Comparison of ENCODE assay signal across 21 cellular contexts in genomic region chr17:8131844-8132441, GRCh38. TPM values are rescaled to one million over a fixed set of nuclear protein-coding genes. Genes with fewer than 3 reads are reported as not detected.
DNase-seq lines count a peak whose midpoint lies in the region; ATAC-seq, FAIRE-seq and TF ChIP-seq lines count a peak whose summit lies in the region.
"Had no signal": no experiment of that assay in that cellular context is flagged by ENCODE, and none has a peak within 500 bp of the region (broad histone marks: within the 10 kb centered on the region; RNA-seq: fewer than 3 reads in every experiment).

No MANE protein-coding gene starts in this region.

- no peaks in the 10 kb centered on the region for H3K36me3 Mint-ChIP-seq in activated CD4-positive, alpha-beta T cell treated with anti-CD3 and anti-CD28 coated beads for 36 hours (ENCODE audit: low read depth)

- ATAC-seq in activated CD4-positive, alpha-beta T cell treated with anti-CD3 and anti-CD28 coated beads for 36 hours: peak; percentile 78
- ATAC-seq: left colon had no signal

- H3K79me2 ChIP-seq in H1 (ENCODE audit: control insufficient read depth in 1 of 2, insufficient read depth in 2 of 2, low read length in 2 of 2): no peaks in the 10 kb centered on the region

- no peak overlapping the region for H2BK5ac ChIP-seq in H1 (ENCODE audit: low read depth, low read length)

- FAIRE-seq in H1 (lab: Jason Lieb, UNC): no peak

- H3K9me3 Mint-ChIP-seq in activated CD4-positive, alpha-beta T cell treated with anti-CD3 and anti-CD28 coated beads for 36 hours (ENCODE audit: low read depth): no peaks in the 10 kb centered on the region
- H3K9me3 Mint-ChIP-seq: CD4-positive, alpha-beta T cell had no signal

- H4K8ac ChIP-seq in H1 (ENCODE audit: extremely low read depth, insufficient read depth, low read length): no peak overlapping the region

- no peak overlapping the region for H3K27ac ChIP-seq in H1 (ENCODE audit: low read depth, low read length)
- H3K27ac ChIP-seq: ovary, skin epidermis, stomach, uterus had no signal

- H3K23ac ChIP-seq in H1 (ENCODE audit: insufficient read length): no peak overlapping the region

- no peak overlapping the region for H3K4me3 ChIP-seq in H1 (ENCODE audit: extremely low read depth in 1 of 4, insufficient read depth in 2 of 4, low read depth in 3 of 4, low read length in 4 of 4)
- H3K4me3 ChIP-seq: ovary, skin epidermis, stomach, uterus had no signal

- H3K56ac ChIP-seq in H1 (replicated peaks; ENCODE audit: insufficient read length, low read depth, low read length): no peak overlapping the region

- no peak overlapping the region for H4K91ac ChIP-seq in H1 (replicated peaks; ENCODE audit: insufficient read length, low read length)

- H3K27me3 ChIP-seq in H1 (replicated peaks in 1 of 4; ENCODE audit: control insufficient read depth in 3 of 4, extremely low read depth in 1 of 4, insufficient read depth in 3 of 4, low read length in 3 of 4): peaks cover 0 to 17% (median 14%) of the 10 kb centered on the region in 4 experiments; a peak in 6 of 7 replicates
- H3K27me3 ChIP-seq: ovary, uterus had no signal

- H2BK15ac ChIP-seq in H1 (ENCODE audit: low read length): no peak overlapping the region

- no peak overlapping the region for H3K4ac ChIP-seq in H1 (replicated peaks; ENCODE audit: insufficient read length, low read depth, low read length)

- no peaks in the 10 kb centered on the region for H3K36me3 ChIP-seq in H1 (ENCODE audit: control insufficient read depth in 2 of 4, insufficient read depth in 4 of 4, low read length in 3 of 4)
- H3K36me3 ChIP-seq: ovary, stomach, uterus had no signal

- H3K4me2 ChIP-seq in H1 (ENCODE audit: insufficient read depth in 1 of 2, low read depth in 2 of 2, low read length in 2 of 2): no peak overlapping the region

- no peaks in the 10 kb centered on the region for H4K20me1 ChIP-seq in H1 (replicated peaks in 1 of 2; ENCODE audit: control insufficient read depth in 1 of 2, insufficient read depth in 2 of 2, low read length in 2 of 2)

- POLR2A ChIA-PET in activated CD4-positive, alpha-beta T cell treated with anti-CD3 and anti-CD28 coated beads for 36 hours (lab: Charles Lee): interaction anchor here (0.7 to 0.9 kb wide), 2 partner anchors 16 to 41 kb away, joined by 3 read pairs; no protein-coding TSS in a partner anchor
- POLR2A ChIA-PET in H1 (lab: Charles Lee; ENCODE audit: partially characterized antibody): interaction anchor here (0.6 to 10.3 kb wide), 6 partner anchors 9 to 843 kb away, joined by 3 to 76 read pairs (median 18); partner anchors contain the start of gene HES7

- no peak for TF ChIP-seq CTCF in H1 (IDR thresholded peaks at IDR 0.05; ENCODE audit: control extremely low read depth in 1 of 3, insufficient read depth in 1 of 3, low read depth in 1 of 3, low read length in 3 of 3)

- TF ChIP-seq EP300 in H1 (IDR thresholded peaks at IDR 0.05; ENCODE audit: borderline replicate concordance in 1 of 2, low read depth in 2 of 2, low read length in 2 of 2): no peak

- no peak overlapping the region for H4K5ac ChIP-seq in H1 (ENCODE audit: insufficient read length, low read depth, low read length)

- H2BK120ac ChIP-seq in H1 (replicated peaks; ENCODE audit: low read depth, low read length): no peak overlapping the region

- no peak overlapping the region for H3K14ac ChIP-seq in H1 (ENCODE audit: insufficient read length)

- H2BK20ac ChIP-seq in H1 (ENCODE audit: low read length): no peak overlapping the region

- no peak overlapping the region for H3K9ac ChIP-seq in H1 (replicated peaks in 1 of 4; ENCODE audit: extremely low read depth in 1 of 4, low read depth in 3 of 4, low read length in 3 of 4)

- no peaks in the 10 kb centered on the region for H3K79me1 ChIP-seq in H1 (ENCODE audit: low read depth, low read length)

- H3K4me1 Mint-ChIP-seq in activated CD4-positive, alpha-beta T cell treated with anti-CD3 and anti-CD28 coated beads for 36 hours: peaks cover 7% of the 10 kb centered on the region

- H2AFZ ChIP-seq in H1 (ENCODE audit: low read length): no peak overlapping the region

- WGBS in H1 (ENCODE audit: extremely low coverage in 1 of 2, insufficient coverage in 1 of 2, insufficient read length in 1 of 2, insufficient replicate concordance in 2 of 2, low coverage in 1 of 2, low lambda C conversion rate in 2 of 2, missing lambda C conversion rate in 1 of 2), 2 experiments: 85% methylated on average over 3 of the region's 3 CpGs; no CpG with 5 or more reads in 1 of the 2 experiments

- intact Hi-C loops in activated CD4-positive, alpha-beta T cell treated with anti-CD3 and anti-CD28 coated beads for 36 hours (cut with DNase I, micrococcal nuclease): no loop called here

- no peak overlapping the region for H2BK12ac ChIP-seq in H1 (ENCODE audit: low read depth, low read length)

- H3K27me3 Mint-ChIP-seq in activated CD4-positive, alpha-beta T cell treated with anti-CD3 and anti-CD28 coated beads for 36 hours: peaks cover 2% of the 10 kb centered on the region
- H3K27me3 Mint-ChIP-seq: CD4-positive, alpha-beta T cell had no signal

- H3K4me1 ChIP-seq in H1 (replicated peaks in 1 of 4; ENCODE audit: control insufficient read depth in 3 of 4, insufficient read depth in 4 of 4, low read length in 3 of 4): peaks cover 0 to 14% (median 8%) of the 10 kb centered on the region in 4 experiments; a peak in 6 of 7 replicates
- H3K4me1 ChIP-seq: uterus had no signal

- H3K4me3 Mint-ChIP-seq in activated CD4-positive, alpha-beta T cell treated with anti-CD3 and anti-CD28 coated beads for 36 hours: no peak overlapping the region
- H3K4me3 Mint-ChIP-seq: CD4-positive, alpha-beta T cell had no signal

- H3K27ac Mint-ChIP-seq in activated CD4-positive, alpha-beta T cell treated with anti-CD3 and anti-CD28 coated beads for 36 hours: no peak overlapping the region
- H3K27ac Mint-ChIP-seq: CD4-positive, alpha-beta T cell had no signal

- no peak for TF ChIP-seq POLR2A in H1 (IDR thresholded peaks at IDR 0.05; ENCODE audit: control extremely low read depth in 1 of 2, low read depth in 2 of 2, low read length in 2 of 2)

- H2AK5ac ChIP-seq in H1 (ENCODE audit: low read depth, low read length): 0 out of 2 replicates have a peak overlapping the region, but pooled peaks have one; percentile 39

- H3K18ac ChIP-seq in H1 (ENCODE audit: extremely low read depth, low read length): no peak overlapping the region

- H3K23me2 ChIP-seq in H1 (ENCODE audit: low read depth, low read length): peaks cover 3% of the 10 kb centered on the region

- no peak for TF ChIP-seq RAD21 in H1 (IDR thresholded peaks at IDR 0.05 in 1 of 2, conservative IDR thresholded peaks at IDR 0.05 in 1 of 2; ENCODE audit: low read depth in 2 of 2, low read length in 2 of 2)

- no peak for DNase-seq in activated CD4-positive, alpha-beta T cell treated with anti-CD3 and anti-CD28 coated beads for 36 hours
- DNase-seq in activated CD4-positive, alpha-beta T cell treated with anti-CD3 and anti-CD28 coated beads for 1 hour: no peak
- DNase-seq in HCEC 1CT (peak; percentile 43), H1 (ENCODE audit: low read depth in 1 of 2, low spot score in 2 of 2) (no peak), epidermal melanocyte (ENCODE audit: insufficient read length, low spot score) (no peak), T-helper 2 cell (no peak)
- DNase-seq: 8988T; activated CD4-positive, alpha-beta T cell treated with anti-CD3 and anti-CD28 coated beads for 48 hours; activated gamma-delta T cell; CD4-positive, alpha-beta T cell; hippocampal formation; left colon; MV-4-11; NCI-H774; ovary; RPMI8226; stomach; uterus had no signal

- CTCF ChIA-PET in activated CD4-positive, alpha-beta T cell treated with anti-CD3 and anti-CD28 coated beads for 36 hours (lab: Charles Lee): interaction anchor here (0.6 to 2.3 kb wide), 3 partner anchors 10 to 445 kb away, joined by 5 to 8 read pairs (median 6); partner anchors contain the start of gene TP53
- CTCF ChIA-PET in H1 (lab: Charles Lee; ENCODE audit: partially characterized antibody): interaction anchor here (0.7 to 2.4 kb wide), 8 partner anchors 10 to 96 kb away, joined by 3 to 10 read pairs (median 6); no protein-coding TSS in a partner anchor

- H3K9me3 ChIP-seq in H1 (ENCODE audit: insufficient read depth in 2 of 2, low read depth in 1 of 2, low read length in 1 of 2): no peaks in the 10 kb centered on the region
- H3K9me3 ChIP-seq: ovary, stomach, uterus had no signal

RNA-seq across cellular contexts. Expression of gene HES7, which starts 8.0 kb away (rescaled TPM):
- 1 to 10 TPM; 2.4 to 3.2 TPM for total RNA-seq in activated CD4-positive, alpha-beta T cell treated with anti-CD3 and anti-CD28 coated beads for 36 hours
- total RNA-seq in H1 (2021; fragmentation: NEBNext Ultra II Directional; extraction: Animal tissue kit (Norgen Biotek cat#: 25700)): 0.32 and 0.69 TPM in 2 replicates
- 0.20 and 0.55 TPM in 2 replicates for polyA plus RNA-seq in H1 (2011; rRNA removed)
- 0.30 TPM for polyA plus RNA-seq in H1 (2011; cell fraction: cytosol; rRNA removed)
- 1.2 TPM for polyA plus RNA-seq in H1 (2011; cell fraction: nucleus; rRNA removed)
- 0.23 to 0.66 TPM (median 0.48 TPM) in 4 replicates for polyA plus RNA-seq in H1 (2012, experiment 1 of 2)
- 0.22 TPM for polyA plus RNA-seq in H1 (2012, experiment 2 of 2)
- polyA plus RNA-seq in H1 (2013, experiment 1 of 2): 0.41 TPM
- polyA plus RNA-seq in H1 (2013, experiment 2 of 2): 0.15 TPM
- polyA minus RNA-seq in H1 (2011; rRNA and poly(A)+ RNA removed): 0.09 TPM in 1 of 2 replicates, not detected in the other
- not detected for polyA minus RNA-seq in H1 (2011; cell fraction: cytosol; rRNA and poly(A)+ RNA removed)
- not detected for polyA minus RNA-seq in H1 (2011; cell fraction: nucleus; rRNA and poly(A)+ RNA removed)
- total RNA-seq: left colon, stomach had no signal

RNA-seq across cellular contexts. Expression of gene ALOXE3, which starts 13.6 kb away (rescaled TPM):
- total RNA-seq in activated CD4-positive, alpha-beta T cell treated with anti-CD3 and anti-CD28 coated beads for 36 hours: under 1 TPM; 0.27 to 0.28 TPM
- total RNA-seq in H1 (2021; fragmentation: NEBNext Ultra II Directional; extraction: Animal tissue kit (Norgen Biotek cat#: 25700)): not detected in 2 replicates
- 0.26 and 0.55 TPM in 2 replicates for polyA plus RNA-seq in H1 (2011; rRNA removed)
- polyA plus RNA-seq in H1 (2011; cell fraction: cytosol; rRNA removed): 0.17 TPM
- 0.40 TPM for polyA plus RNA-seq in H1 (2011; cell fraction: nucleus; rRNA removed)
- 0.17 to 0.50 TPM (median 0.31 TPM) in 4 replicates for polyA plus RNA-seq in H1 (2012, experiment 1 of 2)
- polyA plus RNA-seq in H1 (2012, experiment 2 of 2): 0.16 TPM
- 0.34 TPM for polyA plus RNA-seq in H1 (2013, experiment 1 of 2)
- 0.07 TPM for polyA plus RNA-seq in H1 (2013, experiment 2 of 2)
- polyA minus RNA-seq in H1 (2011; rRNA and poly(A)+ RNA removed): 0.09 and 0.27 TPM in 2 replicates
- not detected for polyA minus RNA-seq in H1 (2011; cell fraction: cytosol; rRNA and poly(A)+ RNA removed)
- not detected for polyA minus RNA-seq in H1 (2011; cell fraction: nucleus; rRNA and poly(A)+ RNA removed)
- total RNA-seq: dermis microvascular lymphatic vessel endothelial cell; left colon; ovary; stomach; T-helper 1 cell treated with Interleukin-12 subunit alpha and Interleukin-12 subunit beta and Interleukin-4 antibody, amounts not matched to agents 30 ng/mL and 1 ng/mL, for 36 hours had no signal

RNA-seq across cellular contexts. Expression of gene PER1, which starts 20.3 kb away (rescaled TPM):
- 10 to 100 TPM; 46.5 to 55.9 TPM for total RNA-seq in activated CD4-positive, alpha-beta T cell treated with anti-CD3 and anti-CD28 coated beads for 36 hours
- 38.0 and 39.9 TPM in 2 replicates for total RNA-seq in H1 (2021; fragmentation: NEBNext Ultra II Directional; extraction: Animal tissue kit (Norgen Biotek cat#: 25700))
- polyA plus RNA-seq in H1 (2011; rRNA removed): 9.6 and 17.3 TPM in 2 replicates
- polyA plus RNA-seq in H1 (2011; cell fraction: cytosol; rRNA removed): 5.5 TPM
- polyA plus RNA-seq in H1 (2011; cell fraction: nucleus; rRNA removed): 50.0 TPM
- polyA plus RNA-seq in H1 (2012, experiment 1 of 2): 17.3 to 26.6 TPM (median 24.0 TPM) in 4 replicates
- polyA plus RNA-seq in H1 (2012, experiment 2 of 2): 19.6 TPM
- polyA plus RNA-seq in H1 (2013, experiment 1 of 2): 14.4 TPM
- 14.0 TPM for polyA plus RNA-seq in H1 (2013, experiment 2 of 2)
- 17.2 and 17.7 TPM in 2 replicates for polyA minus RNA-seq in H1 (2011; rRNA and poly(A)+ RNA removed)
- polyA minus RNA-seq in H1 (2011; cell fraction: cytosol; rRNA and poly(A)+ RNA removed): 17.4 TPM
- 26.4 TPM for polyA minus RNA-seq in H1 (2011; cell fraction: nucleus; rRNA and poly(A)+ RNA removed)

RNA-seq across cellular contexts. Expression of gene VAMP2, which starts 30.8 kb away (rescaled TPM):
- 10 to 100 TPM; 26.7 to 27.8 TPM for total RNA-seq in activated CD4-positive, alpha-beta T cell treated with anti-CD3 and anti-CD28 coated beads for 36 hours
- total RNA-seq in H1 (2021; fragmentation: NEBNext Ultra II Directional; extraction: Animal tissue kit (Norgen Biotek cat#: 25700)): 19.0 and 20.5 TPM in 2 replicates
- 19.3 and 25.2 TPM in 2 replicates for polyA plus RNA-seq in H1 (2011; rRNA removed)
- 20.4 TPM for polyA plus RNA-seq in H1 (2011; cell fraction: cytosol; rRNA removed)
- polyA plus RNA-seq in H1 (2011; cell fraction: nucleus; rRNA removed): 33.7 TPM
- polyA plus RNA-seq in H1 (2012, experiment 1 of 2): 26.5 to 28.0 TPM (median 26.9 TPM) in 4 replicates
- 28.6 TPM for polyA plus RNA-seq in H1 (2012, experiment 2 of 2)
- polyA plus RNA-seq in H1 (2013, experiment 1 of 2): 27.3 TPM
- 25.2 TPM for polyA plus RNA-seq in H1 (2013, experiment 2 of 2)
- polyA minus RNA-seq in H1 (2011; rRNA and poly(A)+ RNA removed): 5.5 and 6.8 TPM in 2 replicates
- polyA minus RNA-seq in H1 (2011; cell fraction: cytosol; rRNA and poly(A)+ RNA removed): 5.7 TPM
- polyA minus RNA-seq in H1 (2011; cell fraction: nucleus; rRNA and poly(A)+ RNA removed): 16.5 TPM

RNA-seq across cellular contexts. Expression of gene TMEM107, which starts 44.2 kb away (rescaled TPM):
- total RNA-seq in activated CD4-positive, alpha-beta T cell treated with anti-CD3 and anti-CD28 coated beads for 36 hours: 10 to 100 TPM; 24.0 to 34.4 TPM
- 17.3 and 17.9 TPM in 2 replicates for total RNA-seq in H1 (2021; fragmentation: NEBNext Ultra II Directional; extraction: Animal tissue kit (Norgen Biotek cat#: 25700))
- 21.4 and 21.5 TPM in 2 replicates for polyA plus RNA-seq in H1 (2011; rRNA removed)
- polyA plus RNA-seq in H1 (2011; cell fraction: cytosol; rRNA removed): 16.0 TPM
- 16.9 TPM for polyA plus RNA-seq in H1 (2011; cell fraction: nucleus; rRNA removed)
- 8.9 to 12.0 TPM (median 9.6 TPM) in 4 replicates for polyA plus RNA-seq in H1 (2012, experiment 1 of 2)
- polyA plus RNA-seq in H1 (2012, experiment 2 of 2): 8.0 TPM
- polyA plus RNA-seq in H1 (2013, experiment 1 of 2): 9.6 TPM
- polyA plus RNA-seq in H1 (2013, experiment 2 of 2): 10.3 TPM
- polyA minus RNA-seq in H1 (2011; rRNA and poly(A)+ RNA removed): 37.4 and 44.0 TPM in 2 replicates
- 34.1 TPM for polyA minus RNA-seq in H1 (2011; cell fraction: cytosol; rRNA and poly(A)+ RNA removed)
- polyA minus RNA-seq in H1 (2011; cell fraction: nucleus; rRNA and poly(A)+ RNA removed): 181 TPM
